ENCODE assay signal across 20 cellular contexts in the genomic region with DNA sequence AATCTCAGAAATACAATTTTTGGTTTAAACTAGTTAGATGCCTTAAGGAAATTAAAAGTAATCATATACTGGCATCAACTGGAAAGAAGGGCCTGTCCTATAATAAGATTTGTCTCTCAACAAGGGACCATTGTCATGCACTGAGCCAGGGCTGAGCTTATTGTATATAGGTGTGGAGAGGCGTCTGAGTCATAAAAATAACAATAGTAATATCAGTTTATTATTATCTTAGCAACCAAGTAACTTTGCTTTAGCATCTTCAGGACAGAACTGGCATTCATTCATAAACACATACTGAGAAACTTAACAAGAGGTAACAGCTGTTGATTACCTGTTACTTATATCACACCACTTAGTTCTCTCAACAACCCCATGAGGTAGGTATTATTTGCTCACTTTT. TPM values are rescaled to one million over a fixed set of nuclear protein-coding genes. Genes with fewer than 3 reads are reported as not detected.
DNase-seq lines count a peak whose midpoint lies in the region; ATAC-seq and TF ChIP-seq lines count a peak whose summit lies in the region.
"Had no signal": no experiment of that assay in that cellular context is flagged by ENCODE, and none has a peak within 500 bp of the region (broad histone marks: within the 10 kb centered on the region; RNA-seq: fewer than 3 reads in every experiment).

No MANE protein-coding gene starts in this region.

- ATAC-seq in HCT116, result peak; percentile 65
- peak; percentile 61 for ATAC-seq in PC-3
- ATAC-seq: GM23338 had no signal

- H3K9ac ChIP-seq in HCT116 (ENCODE audit: low read length) (no peak overlapping the region), PC-3 (ENCODE audit: low read length) (no peak overlapping the region)
- H3K9ac ChIP-seq: BLaER1 had no signal

- H3K27ac ChIP-seq in HCT116 (ENCODE audit: low read depth, low read length) (no peak overlapping the region), PC-3 (ENCODE audit: low read length) (peak overlapping the region; percentile 52), caudate nucleus (ENCODE audit: low read depth, low read length) (no peak overlapping the region)
- H3K27ac ChIP-seq: BLaER1 had no signal

- CTCF ChIA-PET in HCT116 (lab: Charles Lee), result no interaction called here
- CTCF ChIA-PET in PC-3 (lab: Charles Lee), result no interaction called here

- no peaks in the 10 kb centered on the region; the same call in 1 of the 2 replicates for H3K27me3 ChIP-seq in HCT116 (ENCODE audit: insufficient read depth, low read length)
- no peaks in the 10 kb centered on the region for H3K27me3 ChIP-seq in PC-3 (ENCODE audit: low read length)
- H3K27me3 ChIP-seq: BLaER1 had no signal

- TF ChIP-seq POLR2A in HCT116 (IDR thresholded peaks at IDR 0.05; ENCODE audit: borderline replicate concordance, extremely low read depth, insufficient read depth, insufficient read length), result no peak

- H3F3A ChIP-seq in PC-3 (ENCODE audit: low read length, unreplicated experiment), result no peaks in the 10 kb centered on the region

- RAD21 ChIA-PET in HCT116 (lab: Charles Lee; ENCODE audit: low non-redundant PET in 1 of 2, low total read pairs in 2 of 2, uncharacterized antibody in 2 of 2, unreplicated experiment in 2 of 2), result no interaction called here

- no peaks in the 10 kb centered on the region for H4K20me1 ChIP-seq in HCT116 (ENCODE audit: insufficient read depth)
- H4K20me1 ChIP-seq in PC-3 (ENCODE audit: low read length), result no peaks in the 10 kb centered on the region
- H4K20me1 ChIP-seq: BLaER1 had no signal

- H3K4me2 ChIP-seq in HCT116 (ENCODE audit: low read length) (no peak overlapping the region), PC-3 (ENCODE audit: low read length) (no peak overlapping the region)
- H3K4me2 ChIP-seq: BLaER1, GM23338 had no signal

- no peak for TF ChIP-seq CTCF in HCT116 (IDR thresholded peaks at IDR 0.05 in 2 of 3, conservative IDR thresholded peaks at IDR 0.05 in 1 of 3; ENCODE audit: borderline replicate concordance in 1 of 3, insufficient read depth in 1 of 3, low read depth in 2 of 3, low read length in 2 of 3)
- no peak for TF ChIP-seq CTCF in PC-3 (conservative IDR thresholded peaks at IDR 0.05; ENCODE audit: low read depth, low read length)
- no peak for TF ChIP-seq CTCF in epithelial cell of esophagus (IDR thresholded peaks at IDR 0.05; ENCODE audit: insufficient read depth, low read depth, low read length, missing control alignments)

- no peaks in the 10 kb centered on the region for H3K36me3 ChIP-seq in HCT116 (ENCODE audit: control insufficient read depth in 1 of 2, insufficient read depth in 2 of 2, low read length in 2 of 2)
- no peaks in the 10 kb centered on the region for H3K36me3 ChIP-seq in PC-3 (ENCODE audit: low read depth, low read length)
- H3K36me3 ChIP-seq: BLaER1 had no signal

- H2AFZ ChIP-seq in HCT116 (ENCODE audit: low read depth, low read length, poor library complexity, severe bottlenecking) (no peak overlapping the region), PC-3 (ENCODE audit: low read length) (no peak overlapping the region)
- H2AFZ ChIP-seq: GM23338 had no signal

- H3K4me3 ChIP-seq in HCT116 (replicated peaks in 1 of 2; ENCODE audit: low read depth in 1 of 2, low read length in 2 of 2), result no peak overlapping the region
- no peak overlapping the region for H3K4me3 ChIP-seq in PC-3 (ENCODE audit: low read length)
- H3K4me3 ChIP-seq in epithelial cell of esophagus (ENCODE audit: low read length), result no peak overlapping the region
- H3K4me3 ChIP-seq: BLaER1, GM23338 had no signal

- BruUV-seq in HCT116 (replicated peaks; lab: Mats Ljungman, UMichigan) (no TSS peak), PC-3 (replicated peaks; lab: Mats Ljungman, UMichigan) (no TSS peak)

- H3K9me3 ChIP-seq in HCT116 (ENCODE audit: control insufficient read depth in 1 of 2, insufficient read depth in 1 of 2, low read depth in 1 of 2, low read length in 2 of 2) (no peaks in the 10 kb centered on the region), PC-3 (ENCODE audit: low read length) (no peaks in the 10 kb centered on the region)
- H3K9me3 ChIP-seq: BLaER1 had no signal

- no peak for TF ChIP-seq RAD21 in HCT116 (IDR thresholded peaks at IDR 0.05; ENCODE audit: low read depth)

- H3K4me1 ChIP-seq in HCT116 (ENCODE audit: control insufficient read depth in 1 of 2, insufficient read depth in 2 of 2, low read length in 2 of 2) (peaks cover 0 to 23% of the 10 kb centered on the region in 2 experiments; a peak in 2 of 4 replicates), PC-3 (ENCODE audit: insufficient read depth, low read length) (peaks cover 19% of the 10 kb centered on the region; the same call in 1 of the 2 replicates)
- H3K4me1 ChIP-seq: BLaER1 had no signal

- H3K9me2 ChIP-seq in HCT116 (ENCODE audit: insufficient read depth), result no peaks in the 10 kb centered on the region
- no peaks in the 10 kb centered on the region for H3K9me2 ChIP-seq in PC-3 (replicated peaks; ENCODE audit: low read length)

- no peaks in the 10 kb centered on the region for H3K79me2 ChIP-seq in HCT116 (ENCODE audit: insufficient read depth, low read length)
- H3K79me2 ChIP-seq in PC-3 (ENCODE audit: low read length), result no peaks in the 10 kb centered on the region

- POLR2A ChIA-PET in HCT116 (lab: Charles Lee) (interaction anchor here (0.8 kb wide), 1 partner anchor 547 kb away, joined by 4 read pairs; no protein-coding TSS in a partner anchor), PC-3 (lab: Charles Lee; ENCODE audit: unreplicated experiment) (no interaction called here)

- intact Hi-C loops in HCT116 (cut with micrococcal nuclease) (no loop called here), PC-3 (cut with micrococcal nuclease) (loop anchor here (1.0 kb wide), 1 partner anchor 27 kb away; no protein-coding TSS in a partner anchor)

- DNase-seq in HCT116 (ENCODE audit: low read depth, low spot score) (peak; percentile 27), PC-3 (peak; percentile 47), epithelial cell of esophagus (ENCODE audit: low read depth) (peak; percentile 67), kidney tubule cell (ENCODE audit: low spot score) (peak; percentile 33), caudate nucleus (lab: John Stamatoyannopoulos, UW) (no peak), NCI-H128 (lab: John Stamatoyannopoulos, UW; ENCODE audit: unreplicated experiment) (no peak)
- no peak for DNase-seq in activated CD4-positive, alpha-beta T cell treated with anti-CD3 and anti-CD28 coated beads for 1 hour
- DNase-seq: 8988T; CD4-positive, alpha-beta memory T cell; DMS153; DMS79; GDM1; HCEC 1CT; HFFc6 had no signal

TF ChIP-seq in HCT116, 20 proteins besides CTCF, POLR2A, EP300 and RAD21:
- TF ChIP-seq ZNF274 (IDR thresholded peaks at IDR 0.05; ENCODE audit: low read depth, low read length), result no peak
- no peak for TF ChIP-seq ZFX (IDR thresholded peaks at IDR 0.05)
- no peak for TF ChIP-seq CBX3 (IDR thresholded peaks at IDR 0.05; ENCODE audit: low read depth)
- TF ChIP-seq SP1 (IDR thresholded peaks at IDR 0.05; ENCODE audit: low read depth), result no peak
- no peak for TF ChIP-seq FOSL1 (IDR thresholded peaks at IDR 0.05; ENCODE audit: low read depth)
- TF ChIP-seq SRF (IDR thresholded peaks at IDR 0.05; ENCODE audit: low read depth), result no peak
- no peak for TF ChIP-seq JUND (IDR thresholded peaks at IDR 0.05)
- TF ChIP-seq TCF7L2 (IDR thresholded peaks at IDR 0.05; ENCODE audit: borderline replicate concordance, extremely low read depth, insufficient read depth, insufficient read length), result no peak
- no peak for TF ChIP-seq POLR2AphosphoS5 (IDR thresholded peaks at IDR 0.05; ENCODE audit: low read depth, low read length)
- no peak for TF ChIP-seq YY1 (IDR thresholded peaks at IDR 0.05; ENCODE audit: extremely low read depth, insufficient replicate concordance, low read depth, low read length)
- no peak for TF ChIP-seq EZH2 (IDR thresholded peaks at IDR 0.05)
- no peak for TF ChIP-seq ELF1 (IDR thresholded peaks at IDR 0.05; ENCODE audit: borderline replicate concordance, low read depth)
- TF ChIP-seq, protein P1, sequence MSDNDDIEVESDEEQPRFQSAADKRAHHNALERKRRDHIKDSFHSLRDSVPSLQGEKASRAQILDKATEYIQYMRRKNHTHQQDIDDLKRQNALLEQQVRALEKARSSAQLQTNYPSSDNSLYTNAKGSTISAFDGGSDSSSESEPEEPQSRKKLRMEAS (IDR thresholded peaks at IDR 0.05), result no peak
- TF ChIP-seq SIN3A (IDR thresholded peaks at IDR 0.05; ENCODE audit: low read depth), result no peak

RNA-seq across cellular contexts. Expression of a gene that starts 7.1 kb away (rescaled TPM):
- total RNA-seq in HCT116 (2021; ENCODE audit: unreplicated experiment), result not detected
- polyA plus RNA-seq in HCT116 (2012), result not detected in 2 replicates
- 32.8 and 38.5 TPM in 2 replicates for total RNA-seq in PC-3 (2014; rRNA removed)
- total RNA-seq: A673; CD4-positive, alpha-beta memory T cell; GM23338; HFFc6 had no signal
- polyA plus RNA-seq: AG04450; CD14-positive monocyte; CD4-positive, alpha-beta memory T cell; GM23338 had no signal

RNA-seq across cellular contexts. Expression of a gene that starts 20.9 kb away (rescaled TPM):
- total RNA-seq in HCT116 (2021; ENCODE audit: unreplicated experiment) (not detected), PC-3 (2014; rRNA removed) (0.29 TPM in 1 of 2 replicates, not detected in the other)
- polyA plus RNA-seq in HCT116 (2012), result not detected in 2 replicates
- total RNA-seq: A673; CD4-positive, alpha-beta memory T cell; Daoy; GM23338; HFFc6 had no signal
- polyA plus RNA-seq: AG04450; CD14-positive monocyte; CD4-positive, alpha-beta memory T cell; GM23338 had no signal

RNA-seq across cellular contexts. Expression of a gene that starts 24.9 kb away (rescaled TPM):
- total RNA-seq in HCT116 (2021; ENCODE audit: unreplicated experiment), result not detected
- polyA plus RNA-seq in HCT116 (2012), result 0.03 and 0.06 TPM in 2 replicates
- total RNA-seq in PC-3 (2014; rRNA removed), result 7.7 and 8.5 TPM in 2 replicates
- total RNA-seq: A673; CD4-positive, alpha-beta memory T cell; Daoy; GM23338; HFFc6 had no signal
- polyA plus RNA-seq: AG04450; CD14-positive monocyte; CD4-positive, alpha-beta memory T cell; GM23338 had no signal

RNA-seq across cellular contexts. Expression of a gene that starts 41.6 kb away (rescaled TPM):
- total RNA-seq in HCT116 (2021; ENCODE audit: unreplicated experiment), result not detected
- not detected in 2 replicates for polyA plus RNA-seq in HCT116 (2012)
- 0.15 TPM in 1 of 2 replicates, not detected in the other for total RNA-seq in PC-3 (2014; rRNA removed)
- total RNA-seq: A673; CD4-positive, alpha-beta memory T cell; Daoy; GM23338; HFFc6 had no signal
- polyA plus RNA-seq: AG04450; CD14-positive monocyte; CD4-positive, alpha-beta memory T cell; GM23338 had no signal

RNA-seq across cellular contexts. Expression of a gene that starts 46.5 kb away (rescaled TPM):
- total RNA-seq in HCT116 (2021; ENCODE audit: unreplicated experiment) (not detected), PC-3 (2014; rRNA removed) (not detected in 2 replicates)
- polyA plus RNA-seq in HCT116 (2012), result 0.04 TPM in 1 of 2 replicates, not detected in the other
- total RNA-seq: A673; CD4-positive, alpha-beta memory T cell; Daoy; GM23338; HFFc6 had no signal
- polyA plus RNA-seq: AG04450; CD14-positive monocyte; CD4-positive, alpha-beta memory T cell; GM23338 had no signal

Comparison
In these comparisons a context has a peak if more than half of its experiments do, and no peak if none do; other contexts are left out.
1. DNase-seq: peak in HCT116 (single experiment), PC-3 (single experiment), epithelial cell of esophagus (single experiment) and kidney tubule cell (single experiment); none in caudate nucleus (0 of 61), activated CD4-positive, alpha-beta T cell treated with anti-CD3 and anti-CD28 coated beads for 1 hour (single experiment) and NCI-H128 (single experiment).
2. RNA of a gene that starts 7.1 kb away (total RNA-seq): 32.8 to 38.5 TPM in PC-3; not detected in HCT116 (single experiment); every median in the first group is over 10 times any median in the second.